In the genomic region with DNA sequence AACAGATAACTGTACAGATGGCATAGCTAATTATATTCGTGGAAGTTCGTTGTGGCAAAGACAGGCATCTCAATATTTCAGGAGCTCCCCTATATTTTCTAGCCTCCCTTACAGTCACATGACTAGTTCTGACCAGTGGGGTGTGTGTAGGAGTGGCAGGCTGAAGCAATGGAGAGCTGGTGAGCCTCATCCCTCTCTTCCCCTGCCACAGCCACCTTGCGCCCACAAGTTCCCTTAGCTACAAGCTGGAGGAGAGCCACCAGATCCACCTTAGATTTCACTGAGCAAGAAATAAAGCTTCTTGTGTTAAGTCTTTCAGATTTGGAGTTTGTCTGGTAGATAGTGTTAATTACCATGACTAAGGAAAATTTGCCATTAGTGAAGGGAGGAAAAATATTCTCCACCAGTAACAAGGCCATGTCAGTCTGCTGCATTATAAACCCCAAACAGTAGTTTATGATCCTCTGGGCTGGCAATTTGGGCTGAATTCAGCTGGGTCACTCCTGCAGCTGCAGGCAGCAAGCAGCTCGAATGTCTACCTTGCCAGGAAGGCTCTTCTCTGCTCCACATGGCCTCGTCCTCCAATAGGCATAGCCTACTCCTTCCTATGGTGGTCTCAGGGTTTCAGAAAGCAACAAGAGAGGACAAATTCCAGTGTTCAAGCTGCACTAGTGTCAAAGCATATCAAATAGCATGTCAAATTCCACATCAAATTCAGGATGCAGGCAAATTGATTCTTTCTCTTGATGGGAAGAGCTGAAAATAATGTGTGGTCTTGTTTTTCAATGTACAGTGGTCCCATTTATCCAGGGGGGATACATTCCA, we compare ENCODE assay signal across 1 cellular context.
TF ChIP-seq lines count a peak whose summit lies in the region.

No MANE protein-coding gene starts in this region.

TF ChIP-seq in GM12878, 131 proteins besides CTCF, POLR2A, EP300 and RAD21:
- TF ChIP-seq, protein P1, sequence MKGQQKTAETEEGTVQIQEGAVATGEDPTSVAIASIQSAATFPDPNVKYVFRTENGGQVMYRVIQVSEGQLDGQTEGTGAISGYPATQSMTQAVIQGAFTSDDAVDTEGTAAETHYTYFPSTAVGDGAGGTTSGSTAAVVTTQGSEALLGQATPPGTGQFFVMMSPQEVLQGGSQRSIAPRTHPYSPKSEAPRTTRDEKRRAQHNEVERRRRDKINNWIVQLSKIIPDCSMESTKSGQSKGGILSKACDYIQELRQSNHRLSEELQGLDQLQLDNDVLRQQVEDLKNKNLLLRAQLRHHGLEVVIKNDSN (IDR thresholded peaks at IDR 0.05; ENCODE audit: borderline replicate concordance, extremely low read length, insufficient read depth, low read depth, low read length) = peak; percentile 4
- TF ChIP-seq, protein P2, sequence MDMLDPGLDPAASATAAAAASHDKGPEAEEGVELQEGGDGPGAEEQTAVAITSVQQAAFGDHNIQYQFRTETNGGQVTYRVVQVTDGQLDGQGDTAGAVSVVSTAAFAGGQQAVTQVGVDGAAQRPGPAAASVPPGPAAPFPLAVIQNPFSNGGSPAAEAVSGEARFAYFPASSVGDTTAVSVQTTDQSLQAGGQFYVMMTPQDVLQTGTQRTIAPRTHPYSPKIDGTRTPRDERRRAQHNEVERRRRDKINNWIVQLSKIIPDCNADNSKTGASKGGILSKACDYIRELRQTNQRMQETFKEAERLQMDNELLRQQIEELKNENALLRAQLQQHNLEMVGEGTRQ (IDR thresholded peaks at IDR 0.05; ENCODE audit: borderline replicate concordance, low read depth, low read length) = no peak
- TF ChIP-seq GATAD2B (conservative IDR thresholded peaks at IDR 0.05; ENCODE audit: low read depth) (no peak), TAF1 (IDR thresholded peaks at IDR 0.05; ENCODE audit: borderline replicate concordance, low read depth, low read length) (no peak)
